Comparison of ENCODE assay signal across 8 cellular contexts in genomic region chr6:110180228-110181008, GRCh38. TPM values are rescaled to one million over a fixed set of nuclear protein-coding genes. Genes with fewer than 3 reads are reported as not detected.
DNase-seq lines count a peak whose midpoint lies in the region; ATAC-seq and TF ChIP-seq lines count a peak whose summit lies in the region.

Gene CDC40 (plus strand): TSS chr6:110180427. CDS start chr6:110180445, 18 bp downstream.

- 0 to 1% methylated on average over 28 of the region's 28 CpGs for WGBS in lung, 2 donors

- H3K4me3 ChIP-seq in GM23338, result peak within 1 kb of the TSS; percentile 74
- peak within 1 kb of the TSS; percentile 79 for H3K4me3 ChIP-seq in coronary artery
- H3K4me3 ChIP-seq in lung, result peak within 1 kb of the TSS; percentile 95

- no peaks in the 10 kb centered on the region for H3F3A ChIP-seq in GM23338 (replicated peaks; ENCODE audit: low read depth)

- DNase-seq in GM23338 (ENCODE audit: low spot score) (no peak), LHCN-M2 (ENCODE audit: low read depth) (no peak), coronary artery (ENCODE audit: low spot score) (peak; percentile 80), lung (ENCODE audit: low spot score) (peak; percentile 64), glomerular visceral epithelial cell (ENCODE audit: extremely low spot score) (no peak)
- DNase-seq in stimulated activated CD8-positive, alpha-beta memory T cell treated with anti-CD3 and anti-CD28 coated beads, Interleukin-12 subunit alpha, Interleukin-12 subunit beta, amount 100 ng/mL, for 4 hours (ENCODE audit: low read depth), result peak; percentile 30

- H3K36me3 Mint-ChIP-seq in GM23338 (ENCODE audit: low read depth), result no peaks in the 10 kb centered on the region

- H2AFZ ChIP-seq in GM23338, result peak within 1 kb of the TSS; percentile 45; the same call in 1 of the 2 replicates

- peaks cover 12% of the 10 kb centered on the region; the same call in 1 of the 2 replicates for H3K4me1 ChIP-seq in GM23338 (ENCODE audit: insufficient read depth)
- peaks cover 4 to 11% of the 10 kb centered on the region in 2 donors for H3K4me1 ChIP-seq in lung (ENCODE audit: control insufficient read depth in 2 of 2, insufficient read depth in 2 of 2, low read length in 2 of 2)

- H3K27ac ChIP-seq in GM23338 (ENCODE audit: low read depth) (peak within 1 kb of the TSS; percentile 92; the same call in 1 of the 2 replicates), coronary artery (peak within 1 kb of the TSS; percentile 71 to 91), lung (ENCODE audit: low read depth in 1 of 2, low read length in 1 of 2) (peak within 1 kb of the TSS; percentile 94 to 95)

- TF ChIP-seq CTCF in GM23338 (conservative IDR thresholded peaks at IDR 0.05; ENCODE audit: low read depth in 2 of 2) (no peak), coronary artery (IDR thresholded peaks at IDR 0.05) (no peak), lung (IDR thresholded peaks at IDR 0.05; ENCODE audit: control extremely low read depth, extremely low read depth) (no peak)

- peak within 1 kb of the TSS; percentile 99 for H3K27ac Mint-ChIP-seq in GM23338

- no peaks in the 10 kb centered on the region for H3K9me3 ChIP-seq in lung (ENCODE audit: control insufficient read depth in 2 of 2, insufficient read depth in 1 of 2, low read length in 1 of 2)

- H3K27me3 Mint-ChIP-seq in GM23338 (ENCODE audit: insufficient read depth, low read depth, poor library complexity), result peaks cover 7% of the 10 kb centered on the region

- peaks cover 19% of the 10 kb centered on the region for H4K20me1 ChIP-seq in GM23338 (replicated peaks; ENCODE audit: insufficient read depth)

- H3K36me3 ChIP-seq in GM23338 (ENCODE audit: insufficient read depth) (no peaks in the 10 kb centered on the region), lung (ENCODE audit: control insufficient read depth in 2 of 2, insufficient read depth in 2 of 2, low read length in 2 of 2) (no peaks in the 10 kb centered on the region)

- H3K4me3 Mint-ChIP-seq in GM23338, result no peak within 1 kb of the TSS; the same call in 2 of the 3 replicates

- ATAC-seq in GM23338, result peak; percentile 36
- peak; percentile 54 to 59 for ATAC-seq in activated CD4-positive, CD25-positive, alpha-beta regulatory T cell treated with anti-CD3 and anti-CD28 coated beads, Interleukin-2, amount 50 U/mL, for 24 hours
- peak; percentile 48 for ATAC-seq in lung (ENCODE audit: insufficient read depth, low FRiP score)

- H3K9me2 ChIP-seq in GM23338 (ENCODE audit: insufficient read depth), result no peaks in the 10 kb centered on the region

- H3K9me3 Mint-ChIP-seq in GM23338, result no peaks in the 10 kb centered on the region

- H3K27me3 ChIP-seq in GM23338 (ENCODE audit: insufficient read depth) (no peaks in the 10 kb centered on the region), lung (ENCODE audit: control insufficient read depth, insufficient read depth) (no peaks in the 10 kb centered on the region)

- peaks cover 8% of the 10 kb centered on the region for H3K4me1 Mint-ChIP-seq in GM23338

- TF ChIP-seq POLR2A in GM10847 (IDR thresholded peaks at IDR 0.05; ENCODE audit: extremely low read depth, insufficient read length), result peak; percentile 62

- peaks cover 86% of the 10 kb centered on the region for H3K79me2 ChIP-seq in GM23338 (replicated peaks; ENCODE audit: insufficient read depth)

- H3K4me2 ChIP-seq in GM23338, result peak within 1 kb of the TSS; percentile 91

TF ChIP-seq in GM23338, 12 proteins besides CTCF, POLR2A, EP300 and RAD21:
- TF ChIP-seq ZNF331 (CRISPR knock-in tag; IDR thresholded peaks at IDR 0.05; ENCODE audit: low read depth) (no peak), POLR2AphosphoS5 (IDR thresholded peaks at IDR 0.05; ENCODE audit: low read depth) (peak; percentile 75)

RNA-seq across cellular contexts. Expression of gene CDC40, which starts in this region (rescaled TPM):
- total RNA-seq in GM23338 (2014; rRNA removed; shearing (Covaris generic)), result 24.7 and 28.9 TPM in 2 replicates
- polyA plus RNA-seq in GM23338 (2016; fragmentation: Nextera tagmentation; extraction: Ambion mirVana) (57.3 and 58.4 TPM in 2 replicates), lung (10 to 100 TPM in 1 of 2 donors, 1 to 10 TPM in 1; 5.5 to 12.9 TPM)
- total RNA-seq in LHCN-M2 (2014; rRNA removed) (20.4 and 20.5 TPM in 2 replicates), lung (10 to 100 TPM; 18.2 to 25.3 TPM)
- polyA plus RNA-seq in LHCN-M2 (2012), result 6.6 TPM

Comparison
In these comparisons a context has a peak if more than half of its experiments do, and no peak if none do; other contexts are left out.
1. DNase-seq: peak in coronary artery (single experiment), lung (single experiment) and stimulated activated CD8-positive, alpha-beta memory T cell treated with anti-CD3 and anti-CD28 coated beads, Interleukin-12 subunit alpha, Interleukin-12 subunit beta, amount 100 ng/mL, for 4 hours (single experiment); none in GM23338 (single experiment), LHCN-M2 (single experiment) and glomerular visceral epithelial cell (single experiment).
2. Peak in every context shown above with its lines, with median percentiles within 50 percentile points of each other: ATAC-seq, H3K27ac ChIP-seq and H3K4me3 ChIP-seq.